ENCODE assay signal across 24 cellular contexts in the genomic region with DNA sequence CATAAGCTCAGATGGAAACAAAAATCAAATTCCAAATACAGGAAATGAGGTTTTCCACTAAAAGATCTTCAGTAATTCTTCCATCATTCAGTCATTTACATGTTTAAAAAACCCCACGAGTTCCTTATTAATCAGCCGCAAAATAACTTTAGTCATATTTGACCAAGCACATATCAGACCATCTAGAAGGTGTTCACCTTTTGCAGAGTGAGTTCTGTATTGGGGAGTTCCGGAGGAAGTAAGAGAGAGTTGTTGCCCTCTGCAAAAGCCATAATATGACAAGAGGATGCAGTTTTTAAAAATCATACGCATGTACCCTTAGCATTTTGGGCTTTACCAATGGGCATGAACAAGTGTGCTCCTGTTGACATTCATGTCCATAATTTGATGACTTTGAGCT.
"Had no signal": no experiment of that assay in that cellular context is flagged by ENCODE, and none has a peak within 500 bp of the region (broad histone marks: within the 10 kb centered on the region; RNA-seq: fewer than 3 reads in every experiment).

No MANE protein-coding gene starts in this region.

- H3K4me3 Mint-ChIP-seq: activated B cell treated with CpG ODN at 0.5 μM for 24 hours; activated T-cell treated with anti-CD3 and anti-CD28 coated beads, Interleukin-2, amount 50 U/mL, for 72 hours; T-helper 17 cell had no signal

- FAIRE-seq: bronchial epithelial cell, RCC 7860 had no signal

- ATAC-seq: activated T-cell treated with anti-CD3 and anti-CD28 coated beads, Interleukin-2, amount 50 U/mL, for 72 hours; body of pancreas; PC-3; SK-N-SH treated with all-trans-retinoic acid at 6 μM for 48 hours; T-helper 17 cell had no signal

- H3K27me3 Mint-ChIP-seq: activated B cell treated with CpG ODN at 0.5 μM for 24 hours had no signal

- DNase-seq: activated B cell treated with CpG ODN at 0.5 μM for 24 hours; activated CD4-positive, alpha-beta T cell treated with anti-CD3 and anti-CD28 coated beads for 4 hours; activated naive CD4-positive, alpha-beta T cell treated with anti-CD3 and anti-CD28 coated beads, Interleukin-2, amount 50 U/mL, for 16 hours; activated T-cell treated with anti-CD3 and anti-CD28 coated beads for 4 hours; activated T-cell treated with anti-CD3 and anti-CD28 coated beads, Interleukin-2, amount 50 U/mL, for 72 hours; amniotic stem cell; body of pancreas; central memory CD4-positive, alpha-beta T cell; MG63; MV-4-11; NCI-H1092 treated with DMSO at 0.1 percent for 48 hours; NCI-H1417 treated with DMSO at 0.1 percent for 48 hours; NCI-H1694; NCI-H2029; NCI-H510A treated with DMSO at 0.1 percent for 48 hours; NCI-H69; PC-3; SHP77; SW 1271; T-helper 17 cell; T-helper 9 cell had no signal

- H3K27ac Mint-ChIP-seq: activated B cell treated with CpG ODN at 0.5 μM for 24 hours; activated T-cell treated with anti-CD3 and anti-CD28 coated beads, Interleukin-2, amount 50 U/mL, for 72 hours; T-helper 17 cell had no signal

- H3K9me3 Mint-ChIP-seq: activated B cell treated with CpG ODN at 0.5 μM for 24 hours had no signal
